1 cellular context compared by ENCODE assay signal in genomic region chr12:45727301-45727993, GRCh38.
TF ChIP-seq lines count a peak whose summit lies in the region.

No MANE protein-coding gene starts in this region.

TF ChIP-seq in HepG2, 621 proteins besides CTCF, POLR2A, EP300 and RAD21 (continued from another document and continues in another):
- TF ChIP-seq SETDB1 (CRISPR knock-in tag; IDR thresholded peaks at IDR 0.05; ENCODE audit: borderline replicate concordance) (no peak), ZIK1 (CRISPR knock-in tag; IDR thresholded peaks at IDR 0.05; ENCODE audit: borderline replicate concordance, low read depth) (no peak), ZFP90 (CRISPR knock-in tag; IDR thresholded peaks at IDR 0.05; ENCODE audit: borderline replicate concordance) (peak; percentile 84; the same call in 1 of the 2 replicates), NCOA1 (CRISPR knock-in tag; IDR thresholded peaks at IDR 0.05) (no peak), ZBTB33 (CRISPR knock-in tag; IDR thresholded peaks at IDR 0.05) (no peak), ZNF280D (CRISPR knock-in tag; IDR thresholded peaks at IDR 0.05) (no peak), ARNT (IDR thresholded peaks at IDR 0.05) (no peak), THYN1 (CRISPR knock-in tag; IDR thresholded peaks at IDR 0.05; ENCODE audit: borderline replicate concordance, low read depth) (no peak), ZNF567 (CRISPR knock-in tag; IDR thresholded peaks at IDR 0.05; ENCODE audit: borderline replicate concordance) (no peak), ZNF562 (CRISPR knock-in tag; IDR thresholded peaks at IDR 0.05; ENCODE audit: borderline replicate concordance) (no peak), ZBTB43 (CRISPR knock-in tag; conservative IDR thresholded peaks at IDR 0.05) (no peak; the same call in none of the 2 replicates), MAFF (IDR thresholded peaks at IDR 0.05; ENCODE audit: low read depth, low read length) (no peak), ZNF17 (CRISPR knock-in tag; IDR thresholded peaks at IDR 0.05) (no peak), ZNF18 (CRISPR knock-in tag; IDR thresholded peaks at IDR 0.05; ENCODE audit: insufficient replicate concordance) (peak; percentile 59), RERE (CRISPR knock-in tag; IDR thresholded peaks at IDR 0.05; ENCODE audit: low read depth) (no peak), ZSCAN25 (CRISPR knock-in tag; IDR thresholded peaks at IDR 0.05) (peak; percentile 97), CERS6 (CRISPR knock-in tag; IDR thresholded peaks at IDR 0.05) (no peak), ZNF572 (CRISPR knock-in tag; IDR thresholded peaks at IDR 0.05) (no peak), DMTF1 (CRISPR knock-in tag; IDR thresholded peaks at IDR 0.05) (no peak), GATA4 (IDR thresholded peaks at IDR 0.05; ENCODE audit: borderline replicate concordance, low read depth) (no peak), ZNF496 (CRISPR knock-in tag; IDR thresholded peaks at IDR 0.05; ENCODE audit: insufficient replicate concordance) (no peak), ZNF362 (CRISPR knock-in tag; IDR thresholded peaks at IDR 0.05; ENCODE audit: borderline replicate concordance) (peak; percentile 27; the same call in 1 of the 2 replicates), ZNF337 (CRISPR knock-in tag; IDR thresholded peaks at IDR 0.05; ENCODE audit: borderline replicate concordance, low read depth) (no peak; the same call in 1 of the 2 replicates), ZMAT3 (CRISPR knock-in tag; conservative IDR thresholded peaks at IDR 0.05) (0 out of 2 replicates have a peak, but pooled peaks have one; percentile 24), YEATS4 (CRISPR knock-in tag; IDR thresholded peaks at IDR 0.05; ENCODE audit: borderline replicate concordance) (peak; percentile 86; the same call in 1 of the 2 replicates), TRAFD1 (CRISPR knock-in tag; IDR thresholded peaks at IDR 0.05; ENCODE audit: borderline replicate concordance) (peak; percentile 36; the same call in 1 of the 2 replicates), E2F5 (CRISPR knock-in tag; conservative IDR thresholded peaks at IDR 0.05) (no peak), SALL2 (CRISPR knock-in tag; IDR thresholded peaks at IDR 0.05) (0 out of 2 replicates have a peak, but pooled peaks have one; percentile 53)
